Comparison of ENCODE assay signal across 14 cellular contexts in the genomic region with DNA sequence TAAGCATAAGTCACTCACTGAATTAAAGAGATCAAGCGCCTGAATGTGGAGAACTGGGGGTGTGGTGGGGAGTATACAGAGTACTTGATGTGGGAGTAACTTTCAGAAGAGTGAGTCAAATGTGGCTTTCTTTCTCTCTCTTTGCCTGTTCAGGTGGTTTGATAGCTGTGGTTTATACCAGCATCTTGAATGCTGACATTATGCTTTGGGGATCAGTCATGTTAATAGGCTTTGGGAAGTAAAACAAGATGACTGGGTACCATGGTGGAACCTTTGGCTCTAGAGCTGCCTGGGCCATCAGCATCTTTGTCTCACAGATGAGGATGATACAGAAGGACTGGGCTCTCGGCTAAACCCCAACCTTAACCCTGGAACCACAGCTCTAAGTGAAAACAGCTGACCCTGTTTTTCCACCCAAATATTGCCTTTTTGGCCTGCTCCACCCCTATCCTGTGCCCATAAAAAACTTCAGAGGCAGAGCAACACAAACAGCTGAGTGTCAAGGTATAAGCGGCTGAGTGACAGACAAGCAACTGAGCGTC. TPM values are rescaled to one million over a fixed set of nuclear protein-coding genes. Genes with fewer than 3 reads are reported as not detected.
DNase-seq lines count a peak whose midpoint lies in the region; ATAC-seq, FAIRE-seq and TF ChIP-seq lines count a peak whose summit lies in the region.
"Had no signal": no experiment of that assay in that cellular context is flagged by ENCODE, and none has a peak within 500 bp of the region (broad histone marks: within the 10 kb centered on the region; RNA-seq: fewer than 3 reads in every experiment).

No MANE protein-coding gene starts in this region.

- TF ChIP-seq CTCF in suprapubic skin (IDR thresholded peaks at IDR 0.05), result no peak

- H3K9me3 Mint-ChIP-seq in T-helper 1 cell treated with Interleukin-12 subunit alpha and Interleukin-12 subunit beta and Interleukin-4 antibody, amounts not matched to agents 30 μg/mL and 1 μg/mL, for 36 hours, result no peaks in the 10 kb centered on the region
- H3K9me3 Mint-ChIP-seq in activated naive CD8-positive, alpha-beta T cell treated with anti-CD3 and anti-CD28 coated beads for 36 hours, result no peaks in the 10 kb centered on the region
- H3K9me3 Mint-ChIP-seq: CD8-positive, alpha-beta memory T cell had no signal

- H3K36me3 Mint-ChIP-seq in T-helper 1 cell treated with Interleukin-12 subunit alpha and Interleukin-12 subunit beta and Interleukin-4 antibody, amounts not matched to agents 30 μg/mL and 1 μg/mL, for 36 hours (ENCODE audit: low read depth), result no peaks in the 10 kb centered on the region
- no peaks in the 10 kb centered on the region for H3K36me3 Mint-ChIP-seq in activated naive CD8-positive, alpha-beta T cell treated with anti-CD3 and anti-CD28 coated beads for 36 hours
- H3K36me3 Mint-ChIP-seq: CD8-positive, alpha-beta memory T cell had no signal

- H3K4me3 ChIP-seq in suprapubic skin, result no peak overlapping the region
- H3K4me3 ChIP-seq: testis had no signal

- no peaks in the 10 kb centered on the region for H3K36me3 ChIP-seq in suprapubic skin

- H3K9me3 ChIP-seq in suprapubic skin, result no peaks in the 10 kb centered on the region
- H3K9me3 ChIP-seq: testis had no signal

- H3K27me3 Mint-ChIP-seq in T-helper 1 cell treated with Interleukin-12 subunit alpha and Interleukin-12 subunit beta and Interleukin-4 antibody, amounts not matched to agents 30 μg/mL and 1 μg/mL, for 36 hours (ENCODE audit: low read depth), result peaks cover 49% of the 10 kb centered on the region
- H3K27me3 Mint-ChIP-seq in activated naive CD8-positive, alpha-beta T cell treated with anti-CD3 and anti-CD28 coated beads for 36 hours, result peaks cover 71% of the 10 kb centered on the region

- no peaks in the 10 kb centered on the region for H3K4me1 ChIP-seq in suprapubic skin
- H3K4me1 ChIP-seq: parathyroid adenoma, testis had no signal

- no peak for ATAC-seq in GM21367 (IDR thresholded peaks at IDR 0.05; ENCODE audit: unreplicated experiment)

- H3K27ac ChIP-seq in suprapubic skin, result no peak overlapping the region
- H3K27ac ChIP-seq: parathyroid adenoma, testis had no signal

- H3K4me1 Mint-ChIP-seq in T-helper 1 cell treated with Interleukin-12 subunit alpha and Interleukin-12 subunit beta and Interleukin-4 antibody, amounts not matched to agents 30 μg/mL and 1 μg/mL, for 36 hours (ENCODE audit: low read depth), result peaks cover 17% of the 10 kb centered on the region
- H3K4me1 Mint-ChIP-seq in activated naive CD8-positive, alpha-beta T cell treated with anti-CD3 and anti-CD28 coated beads for 36 hours, result peaks cover 32% of the 10 kb centered on the region

- TF ChIP-seq EP300 in suprapubic skin (IDR thresholded peaks at IDR 0.05), result no peak

- no peak for DNase-seq in GM19239 (ENCODE audit: insufficient read length, low spot score)
- DNase-seq in activated naive CD8-positive, alpha-beta T cell treated with anti-CD3 and anti-CD28 coated beads for 36 hours, result peak; percentile 57
- DNase-seq in stimulated activated CD8-positive, alpha-beta memory T cell treated with anti-CD3 and anti-CD28 coated beads, Interleukin-2, amount 100 ng/mL, for 48 hours (ENCODE audit: low read depth in 2 of 2), result peak; percentile 21 to 31
- no peak for DNase-seq in dedifferentiated amniotic fluid mesenchymal stem cell (ENCODE audit: extremely low spot score)
- no peak for DNase-seq in suprapubic skin (ENCODE audit: low spot score in 2 of 2)
- DNase-seq: NCI-H526 treated with DMSO at 0.1 percent for 48 hours, testis had no signal

- no peak for TF ChIP-seq POLR2A in suprapubic skin (IDR thresholded peaks at IDR 0.05)

- H3K27ac Mint-ChIP-seq in T-helper 1 cell treated with Interleukin-12 subunit alpha and Interleukin-12 subunit beta and Interleukin-4 antibody, amounts not matched to agents 30 μg/mL and 1 μg/mL, for 36 hours, result peak overlapping the region; percentile 34
- H3K27ac Mint-ChIP-seq in activated naive CD8-positive, alpha-beta T cell treated with anti-CD3 and anti-CD28 coated beads for 36 hours, result peak overlapping the region; percentile 25

- peak; percentile 81 for FAIRE-seq in GM19239 (lab: Jason Lieb, UNC)
- FAIRE-seq: endometrium, islet of Langerhans, RCC 7860 had no signal

- H3K27me3 ChIP-seq in suprapubic skin, result peaks cover under 1% of the 10 kb centered on the region
- H3K27me3 ChIP-seq: testis had no signal

- WGBS in suprapubic skin, result 83% methylated on average over 4 of the region's 4 CpGs

- H3K4me3 Mint-ChIP-seq in T-helper 1 cell treated with Interleukin-12 subunit alpha and Interleukin-12 subunit beta and Interleukin-4 antibody, amounts not matched to agents 30 μg/mL and 1 μg/mL, for 36 hours, result no peak overlapping the region
- H3K4me3 Mint-ChIP-seq in activated naive CD8-positive, alpha-beta T cell treated with anti-CD3 and anti-CD28 coated beads for 36 hours, result peak overlapping the region; percentile 8
- H3K4me3 Mint-ChIP-seq: CD8-positive, alpha-beta memory T cell had no signal

RNA-seq across cellular contexts. Expression of gene GNAZ, which starts 58.2 kb away (rescaled TPM):
- under 1 TPM; 0.43 to 0.54 TPM for total RNA-seq in activated naive CD8-positive, alpha-beta T cell treated with anti-CD3 and anti-CD28 coated beads for 36 hours
- 1 to 10 TPM; 2.1 to 5.8 (median 3.0) TPM for total RNA-seq in suprapubic skin

Comparison
In these comparisons a context has a peak if more than half of its experiments do, and no peak if none do; other contexts are left out.
1. DNase-seq: peak in activated naive CD8-positive, alpha-beta T cell treated with anti-CD3 and anti-CD28 coated beads for 36 hours (single experiment) and stimulated activated CD8-positive, alpha-beta memory T cell treated with anti-CD3 and anti-CD28 coated beads, Interleukin-2, amount 100 ng/mL, for 48 hours (2 of 2); none in GM19239 (single experiment), dedifferentiated amniotic fluid mesenchymal stem cell (single experiment) and suprapubic skin (0 of 2).